ENCODE assay signal across 8 cellular contexts in genomic region chr1:16187748-16188401, GRCh38. TPM values are rescaled to one million over a fixed set of nuclear protein-coding genes. Genes with fewer than 3 reads are reported as not detected.
DNase-seq lines count a peak whose midpoint lies in the region; ATAC-seq, FAIRE-seq and TF ChIP-seq lines count a peak whose summit lies in the region.

No MANE protein-coding gene starts in this region.

- H3K27ac Mint-ChIP-seq in WTC11 (no peak overlapping the region), MCF 10A (ENCODE audit: low read depth, unreplicated experiment) (no peak overlapping the region)

- POLR2A ChIA-PET in WTC11 (lab: Charles Lee): no interaction called here
- POLR2A ChIA-PET in MCF 10A (lab: Yijun Ruan, JAX): interaction anchor here (0.6 to 10.2 kb wide), 11 partner anchors 13 to 176 kb away, joined by 3 to 112 read pairs (median 5); partner anchors contain the start of genes CPLANE2 and EPHA2

- peak; percentile 90 for TF ChIP-seq CTCF in WTC11 (IDR thresholded peaks at IDR 0.05)
- peak; percentile 98 for TF ChIP-seq CTCF in MCF 10A (IDR thresholded peaks at IDR 0.05; ENCODE audit: unreplicated experiment)

- CTCF ChIA-PET in WTC11 (lab: Charles Lee) (interaction anchor here (0.6 to 7.2 kb wide), 12 partner anchors 13 to 175 kb away, joined by 3 to 161 read pairs (median 7); partner anchors contain the start of genes EPHA2 and FAM131C), MCF 10A (lab: Yijun Ruan, JAX) (interaction anchor here (0.5 to 14.5 kb wide), 11 partner anchors 10 to 177 kb away, joined by 3 to 373 read pairs (median 4); partner anchors contain the start of gene FAM131C)

- H3K27me3 Mint-ChIP-seq in WTC11 (ENCODE audit: low read depth): no peaks in the 10 kb centered on the region; the same call in 1 of the 2 replicates
- H3K27me3 Mint-ChIP-seq in MCF 10A (ENCODE audit: insufficient read depth, unreplicated experiment): no peaks in the 10 kb centered on the region

- peak; percentile 51 for FAIRE-seq in islet of Langerhans (lab: Jason Lieb, UNC)

- intact Hi-C loops in MCF 10A (cut with micrococcal nuclease): loop anchor here (1.0 to 2.0 kb wide), 5 partner anchors 32 to 175 kb away; partner anchors contain the start of gene EPHA2

- BruUV-seq in MCF 10A (replicated peaks; lab: Mats Ljungman, UMichigan): no TSS peak

- H3K9me3 Mint-ChIP-seq in WTC11: no peaks in the 10 kb centered on the region
- H3K9me3 Mint-ChIP-seq in MCF 10A (ENCODE audit: unreplicated experiment): no peaks in the 10 kb centered on the region

- no peak overlapping the region for H3K4me3 Mint-ChIP-seq in WTC11
- no peak overlapping the region for H3K4me3 Mint-ChIP-seq in MCF 10A (ENCODE audit: unreplicated experiment)

- H3K36me3 Mint-ChIP-seq in WTC11: no peaks in the 10 kb centered on the region
- H3K36me3 Mint-ChIP-seq in MCF 10A (ENCODE audit: insufficient read depth, unreplicated experiment): no peaks in the 10 kb centered on the region

- DNase-seq in NCI-H2107 (lab: John Stamatoyannopoulos, UW) (peak; percentile 25), NCI-H2107 treated with DMSO at 0.1 percent for 48 hours (lab: John Stamatoyannopoulos, UW; ENCODE audit: unreplicated experiment) (no peak), NCI-H1417 treated with DMSO at 0.1 percent for 48 hours (lab: John Stamatoyannopoulos, UW) (peak; percentile 19), WTC11 (ENCODE audit: low spot score) (peak; percentile 85), MCF 10A (ENCODE audit: unreplicated experiment) (peak; percentile 82), NCI-H526 treated with DMSO at 0.1 percent for 48 hours (lab: John Stamatoyannopoulos, UW) (no peak)
- peak; percentile 76 for DNase-seq in stimulated activated CD4-positive, alpha-beta T cell treated with anti-CD3 and anti-CD28 coated beads, Interleukin-1b, Interleukin-23, amount 100 ng/mL, for 48 hours

- H3K4me1 Mint-ChIP-seq in WTC11 (no peaks in the 10 kb centered on the region), MCF 10A (ENCODE audit: insufficient read depth, unreplicated experiment) (peaks cover 38% of the 10 kb centered on the region)

- ATAC-seq in WTC11: peak; percentile 84

TF ChIP-seq in WTC11, 78 proteins besides CTCF, POLR2A, EP300 and RAD21:
- TF ChIP-seq, protein P1, sequence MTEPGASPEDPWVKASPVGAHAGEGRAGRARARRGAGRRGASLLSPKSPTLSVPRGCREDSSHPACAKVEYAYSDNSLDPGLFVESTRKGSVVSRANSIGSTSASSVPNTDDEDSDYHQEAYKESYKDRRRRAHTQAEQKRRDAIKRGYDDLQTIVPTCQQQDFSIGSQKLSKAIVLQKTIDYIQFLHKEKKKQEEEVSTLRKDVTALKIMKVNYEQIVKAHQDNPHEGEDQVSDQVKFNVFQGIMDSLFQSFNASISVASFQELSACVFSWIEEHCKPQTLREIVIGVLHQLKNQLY (CRISPR knock-in tag; IDR thresholded peaks at IDR 0.05): no peak
- no peak for TF ChIP-seq SOX15 (CRISPR knock-in tag; IDR thresholded peaks at IDR 0.05)
TF ChIP-seq in WTC11: peak in this region for 0.

RNA-seq across cellular contexts. Expression of gene ARHGEF19, which starts 24.6 kb away (rescaled TPM):
- total RNA-seq in WTC11 (2021): 51.1 to 53.1 TPM (median 52.9 TPM) in 3 replicates
- 1.7 and 1.9 TPM in 2 replicates for total RNA-seq in MCF 10A (2022)

RNA-seq across cellular contexts. Expression of gene EPHA2, which starts 32.0 kb away (rescaled TPM):
- 31.4 to 44.4 TPM (median 31.7 TPM) in 3 replicates for total RNA-seq in WTC11 (2021)
- total RNA-seq in MCF 10A (2022): 206 and 248 TPM in 2 replicates

RNA-seq across cellular contexts. Expression of gene CPLANE2, which starts 49.1 kb away (rescaled TPM):
- total RNA-seq in WTC11 (2021) (3.9 to 5.0 TPM (median 4.9 TPM) in 3 replicates), MCF 10A (2022) (8.3 and 13.2 TPM in 2 replicates)

Comparison
In these comparisons a context has a peak if more than half of its experiments do, and no peak if none do; other contexts are left out.
1. DNase-seq: peak in NCI-H2107 (single experiment), NCI-H1417 treated with DMSO at 0.1 percent for 48 hours (single experiment), WTC11 (single experiment), MCF 10A (single experiment) and stimulated activated CD4-positive, alpha-beta T cell treated with anti-CD3 and anti-CD28 coated beads, Interleukin-1b, Interleukin-23, amount 100 ng/mL, for 48 hours (single experiment); none in NCI-H2107 treated with DMSO at 0.1 percent for 48 hours (single experiment) and NCI-H526 treated with DMSO at 0.1 percent for 48 hours (single experiment).
2. RNA of gene ARHGEF19, which starts 24.6 kb away (total RNA-seq): 51.1 to 53.1 TPM in WTC11; 1.7 to 1.9 TPM in MCF 10A; every median in the first group is over 10 times any median in the second.